Comparison of ENCODE assay signal across 12 cellular contexts in genomic region chr9:37295796-37296195, GRCh38.
DNase-seq lines count a peak whose midpoint lies in the region; ATAC-seq lines count a peak whose summit lies in the region.
"Had no signal": no experiment of that assay in that cellular context is flagged by ENCODE, and none has a peak within 500 bp of the region (broad histone marks: within the 10 kb centered on the region; RNA-seq: fewer than 3 reads in every experiment).

No MANE protein-coding gene starts in this region.

- no peak overlapping the region for H3K4me3 Mint-ChIP-seq in activated T-cell treated with anti-CD3 and anti-CD28 coated beads, Interleukin-2, amount 50 U/mL, for 72 hours
- H3K4me3 Mint-ChIP-seq: brain had no signal

- DNase-seq in DMS53 (lab: John Stamatoyannopoulos, UW) (peak; percentile 27), DMS53 treated with DMSO at 0.1 percent for 48 hours (lab: John Stamatoyannopoulos, UW; ENCODE audit: unreplicated experiment) (no peak), HCEC 1CT (peak; percentile 7), SK-MEL-5 (ENCODE audit: low read depth, low spot score) (peak; percentile 51), iPS-NIHi11 (ENCODE audit: low spot score) (peak; percentile 12), Ammon's horn (ENCODE audit: low spot score) (no peak), NCI-H748 (lab: John Stamatoyannopoulos, UW; ENCODE audit: unreplicated experiment) (no peak)
- no peak for DNase-seq in activated T-cell treated with anti-CD3 and anti-CD28 coated beads, Interleukin-2, amount 50 U/mL, for 72 hours
- DNase-seq: 8988T, NCI-H1930, small intestine had no signal

- in situ Hi-C loops in SK-MEL-5 (cut with HindIII; ENCODE audit: low pct_unique_long_range_greater_than_20kb, low sequenced_read_pairs) = no loop called here

- H3K4me1 Mint-ChIP-seq in activated T-cell treated with anti-CD3 and anti-CD28 coated beads, Interleukin-2, amount 50 U/mL, for 72 hours (ENCODE audit: low read depth) = peaks cover 73% of the 10 kb centered on the region

- no peak for ATAC-seq in activated T-cell treated with anti-CD3 and anti-CD28 coated beads, Interleukin-2, amount 50 U/mL, for 72 hours (replicated peaks in 1 of 2)

- H3K27ac Mint-ChIP-seq in activated T-cell treated with anti-CD3 and anti-CD28 coated beads, Interleukin-2, amount 50 U/mL, for 72 hours = no peak overlapping the region
- H3K27ac Mint-ChIP-seq: brain had no signal

- no peaks in the 10 kb centered on the region for H3K36me3 Mint-ChIP-seq in activated T-cell treated with anti-CD3 and anti-CD28 coated beads, Interleukin-2, amount 50 U/mL, for 72 hours (ENCODE audit: insufficient read depth in 2 of 2)
- H3K36me3 Mint-ChIP-seq: brain had no signal

- H3K27me3 Mint-ChIP-seq in activated T-cell treated with anti-CD3 and anti-CD28 coated beads, Interleukin-2, amount 50 U/mL, for 72 hours (ENCODE audit: low read depth) = no peaks in the 10 kb centered on the region
- H3K27me3 Mint-ChIP-seq: brain had no signal

- H3K9me3 Mint-ChIP-seq in activated T-cell treated with anti-CD3 and anti-CD28 coated beads, Interleukin-2, amount 50 U/mL, for 72 hours = peaks cover 0 to 1% of the 10 kb centered on the region in 2 donors
- H3K9me3 Mint-ChIP-seq: brain had no signal

Comparison
In these comparisons a context has a peak if more than half of its experiments do, and no peak if none do; other contexts are left out.
1. DNase-seq: peak in DMS53 (single experiment), HCEC 1CT (single experiment), SK-MEL-5 (single experiment) and iPS-NIHi11 (single experiment); none in DMS53 treated with DMSO at 0.1 percent for 48 hours (single experiment), Ammon's horn (single experiment), activated T-cell treated with anti-CD3 and anti-CD28 coated beads, Interleukin-2, amount 50 U/mL, for 72 hours (0 of 2) and NCI-H748 (single experiment).